8 cellular contexts compared by ENCODE assay signal in the genomic region with DNA sequence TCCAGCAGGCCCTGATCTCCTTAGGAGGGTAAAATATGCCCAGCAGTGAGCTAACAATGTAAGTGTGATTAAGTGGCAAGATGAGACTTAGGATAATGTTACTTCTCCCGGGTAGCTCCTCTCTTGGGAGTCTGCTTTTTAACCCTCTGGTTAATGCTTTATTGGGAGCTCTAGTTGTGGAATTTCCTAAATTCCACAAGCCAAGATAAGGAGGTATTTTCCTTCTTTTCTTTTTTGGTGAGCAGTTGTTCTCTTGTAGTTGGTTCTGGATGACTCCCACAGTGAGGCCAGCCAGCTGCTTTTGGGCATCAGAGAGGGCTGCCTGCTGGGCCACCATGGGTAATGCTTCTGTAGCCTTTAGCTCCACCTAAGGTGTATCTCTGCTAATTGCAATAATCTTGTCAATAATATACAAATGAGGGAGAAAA. TPM values are rescaled to one million over a fixed set of nuclear protein-coding genes. Genes with fewer than 3 reads are reported as not detected.
DNase-seq lines count a peak whose midpoint lies in the region; ATAC-seq and TF ChIP-seq lines count a peak whose summit lies in the region.

No MANE protein-coding gene starts in this region.

- H3K9me3 ChIP-seq in tibial artery (no peaks in the 10 kb centered on the region), spleen (no peaks in the 10 kb centered on the region)

- H3K27ac ChIP-seq in tibial artery (peak overlapping the region; percentile 29 to 42), spleen (no peak overlapping the region)

- 74 to 89% (median 80%) methylated on average over 1 of the region's 1 CpG for WGBS in spleen, 5 donors

- H3K4me3 ChIP-seq in AG09309 (ENCODE audit: control insufficient read depth, low read depth, low read length) (no peak overlapping the region), fibroblast of pulmonary artery (replicated peaks; ENCODE audit: low read depth, low read length) (no peak overlapping the region), tibial artery (no peak overlapping the region), spleen (no peak overlapping the region)

- no peak for TF ChIP-seq POLR2A in spleen (IDR thresholded peaks at IDR 0.05)

- H3K36me3 ChIP-seq in tibial artery (no peaks in the 10 kb centered on the region), spleen (no peaks in the 10 kb centered on the region)

- H3K4me1 ChIP-seq in tibial artery: peaks cover 0 to 35% (median 20%) of the 10 kb centered on the region in 4 donors
- H3K4me1 ChIP-seq in spleen: peaks cover 0 to 7% (median 2%) of the 10 kb centered on the region in 6 donors

- DNase-seq in AG09309 (ENCODE audit: low read depth) (no peak), NCI-H82 (lab: John Stamatoyannopoulos, UW) (peak; percentile 63), fibroblast of pulmonary artery (ENCODE audit: low read depth) (peak; percentile 61), tibial artery (no peak), GOT3 (lab: John Stamatoyannopoulos, UW) (no peak), spleen (no peak), OCI-M2 (lab: John Stamatoyannopoulos, UW; ENCODE audit: unreplicated experiment) (no peak)

- H3K27me3 ChIP-seq in tibial artery (no peaks in the 10 kb centered on the region), spleen (replicated peaks in 1 of 7) (no peaks in the 10 kb centered on the region)

- intact Hi-C loops in tibial artery (cut with DNase I; ENCODE audit: low total_unique reads): no loop called here
- intact Hi-C loops in spleen (cut with DNase I; ENCODE audit: low total_unique reads): no loop called here

- peak; percentile 58 for ATAC-seq in GM18498 (IDR thresholded peaks at IDR 0.05; ENCODE audit: unreplicated experiment)

- TF ChIP-seq CTCF in AG09309 (IDR thresholded peaks at IDR 0.05; ENCODE audit: control insufficient read depth, insufficient read depth, low read depth, low read length, missing control alignments): peak; percentile 40
- no peak for TF ChIP-seq CTCF in fibroblast of pulmonary artery (IDR thresholded peaks at IDR 0.05; ENCODE audit: low read length, missing control alignments)
- peak; percentile 4 to 15 for TF ChIP-seq CTCF in tibial artery (IDR thresholded peaks at IDR 0.05)
- TF ChIP-seq CTCF in spleen (IDR thresholded peaks at IDR 0.05 in 8 of 11, conservative IDR thresholded peaks at IDR 0.05 in 3 of 11): no peak

RNA-seq across cellular contexts. Expression of a gene that starts 19.3 kb away (rescaled TPM):
- 10 to 100 TPM; 16.2 to 28.4 (median 21.1) TPM for total RNA-seq in spleen
- 10 to 100 TPM; 19.6 to 29.7 (median 24.8) TPM for polyA plus RNA-seq in spleen

RNA-seq across cellular contexts. Expression of a gene that starts 36.2 kb away (rescaled TPM):
- total RNA-seq in spleen: 10 to 100 TPM; 27.4 to 45.1 (median 38.1) TPM
- polyA plus RNA-seq in spleen: 10 to 100 TPM; 10.5 to 14.4 (median 11.0) TPM

RNA-seq across cellular contexts. Expression of a gene that starts 39.4 kb away (rescaled TPM):
- total RNA-seq in spleen: 1 to 10 TPM; 1.7 to 3.6 (median 3.1) TPM
- polyA plus RNA-seq in spleen: under 1 TPM; 0.09 to 0.35 (median 0.22) TPM

Comparison
In these comparisons a context has a peak if more than half of its experiments do, and no peak if none do; other contexts are left out.
1. DNase-seq: peak in NCI-H82 (single experiment) and fibroblast of pulmonary artery (single experiment); none in AG09309 (single experiment), tibial artery (0 of 2), GOT3 (single experiment), spleen (single experiment) and OCI-M2 (single experiment).
2. CTCF ChIP-seq: peak in AG09309 (single experiment) and tibial artery (2 of 2); none in fibroblast of pulmonary artery (single experiment) and spleen (0 of 11).
3. H3K27ac ChIP-seq: peak in tibial artery (2 of 2); none in spleen (0 of 8).